Comparison of ENCODE assay signal across 36 cellular contexts in genomic region chr20:57214427-57214826, GRCh38. TPM values are rescaled to one million over a fixed set of nuclear protein-coding genes. Genes with fewer than 3 reads are reported as not detected.
"Had no signal": no experiment of that assay in that cellular context is flagged by ENCODE, and none has a peak within 500 bp of the region (broad histone marks: within the 10 kb centered on the region; RNA-seq: fewer than 3 reads in every experiment).

No MANE protein-coding gene starts in this region.

- H3K27ac Mint-ChIP-seq: activated CD4-positive, alpha-beta memory T cell treated with anti-CD3 and anti-CD28 coated beads for 36 hours; activated CD4-positive, alpha-beta T cell treated with anti-CD3 and anti-CD28 coated beads for 36 hours; activated CD4-positive, alpha-beta T cell treated with anti-CD3 and anti-CD28 coated beads, Interleukin-2, amount 10 ng/mL, durations not matched to agents 24 days and 14 days; activated CD8-positive, alpha-beta memory T cell treated with anti-CD3 and anti-CD28 coated beads, Interleukin-2, amount 10 ng/mL, durations not matched to agents 7 days and 5 days; activated CD8-positive, alpha-beta T cell treated with anti-CD3 and anti-CD28 coated beads, Interleukin-2, amount 10 ng/mL, durations not matched to agents 7 days and 5 days; activated naive CD4-positive, alpha-beta T cell treated with anti-CD3 and anti-CD28 coated beads for 36 hours; activated naive CD4-positive, alpha-beta T cell treated with anti-CD3 and anti-CD28 coated beads, Interleukin-2, amount 50 U/mL, for 24 hours; activated naive CD8-positive, alpha-beta T cell treated with anti-CD3 and anti-CD28 coated beads for 36 hours; activated naive CD8-positive, alpha-beta T cell treated with anti-CD3 and anti-CD28 coated beads, Interleukin-2, amount 50 U/mL, for 24 hours; activated T-helper 1 cell treated with anti-CD3 and anti-CD28 coated beads, Interleukin-12 subunit alpha, Interleukin-12 subunit beta, Interleukin-2, Interleukin-4 antibody, amounts not matched to agents 30 ng/mL and 10 ng/mL and 1 ng/mL, durations not matched to agents 14 hours and 24 hours and 36 hours; activated T-helper 2 cell treated with anti-CD3 and anti-CD28 coated beads, Interferon-gamma antibody, Interleukin-2, Interleukin-4, amounts not matched to agents 10 μg/mL and 5 μg/mL and 100 μg/mL, durations not matched to agents 14 hours and 24 hours and 36 hours; dendritic cell treated with granulocyte-macrophage colony-stimulating factor and Interleukin-4, amounts not matched to agents 40 ng/mL and 50 ng/mL, for 4 days; endodermal cell; T-helper 17 cell; T-helper 2 cell treated with Interferon-gamma antibody and Interleukin-4, amounts not matched to agents 5 μg/mL and 100 μg/mL, for 36 hours had no signal

- H3K4me1 Mint-ChIP-seq: activated CD4-positive, alpha-beta T cell treated with anti-CD3 and anti-CD28 coated beads for 36 hours; activated CD4-positive, alpha-beta T cell treated with anti-CD3 and anti-CD28 coated beads, Interleukin-2, amount 10 ng/mL, durations not matched to agents 24 days and 14 days; activated CD8-positive, alpha-beta memory T cell treated with anti-CD3 and anti-CD28 coated beads, Interleukin-2, amount 10 ng/mL, durations not matched to agents 7 days and 5 days; activated naive CD4-positive, alpha-beta T cell treated with anti-CD3 and anti-CD28 coated beads, Interleukin-2, amount 50 U/mL, for 24 hours; activated naive CD8-positive, alpha-beta T cell treated with anti-CD3 and anti-CD28 coated beads for 36 hours; activated naive CD8-positive, alpha-beta T cell treated with anti-CD3 and anti-CD28 coated beads, Interleukin-2, amount 50 U/mL, for 24 hours; T-helper 17 cell had no signal

- H3K27ac ChIP-seq: adrenal gland, body of pancreas, coronary artery, dorsolateral prefrontal cortex had no signal

- ATAC-seq: activated CD4-positive, alpha-beta T cell treated with anti-CD3 and anti-CD28 coated beads for 36 hours; activated CD8-positive, alpha-beta memory T cell treated with anti-CD3 and anti-CD28 coated beads, Interleukin-2, amount 10 ng/mL, durations not matched to agents 7 days and 5 days; activated CD8-positive, alpha-beta T cell treated with anti-CD3 and anti-CD28 coated beads, Interleukin-2, amount 10 ng/mL, durations not matched to agents 7 days and 5 days; activated naive CD8-positive, alpha-beta T cell treated with anti-CD3 and anti-CD28 coated beads, Interleukin-2, amount 50 U/mL, for 24 hours; body of pancreas; esophagus mucosa; T-helper 17 cell had no signal

- H3K4me3 ChIP-seq: adrenal gland, body of pancreas, coronary artery, dorsolateral prefrontal cortex had no signal

- H3K36me3 ChIP-seq: adrenal gland had no signal

- H3K9me3 Mint-ChIP-seq: activated CD4-positive, alpha-beta memory T cell treated with anti-CD3 and anti-CD28 coated beads for 36 hours; activated CD4-positive, alpha-beta T cell treated with anti-CD3 and anti-CD28 coated beads, Interleukin-2, amount 10 ng/mL, durations not matched to agents 24 days and 14 days; activated naive CD4-positive, alpha-beta T cell treated with anti-CD3 and anti-CD28 coated beads for 36 hours; activated naive CD4-positive, alpha-beta T cell treated with anti-CD3 and anti-CD28 coated beads, Interleukin-2, amount 50 U/mL, for 24 hours; activated naive CD8-positive, alpha-beta T cell treated with anti-CD3 and anti-CD28 coated beads for 36 hours; activated naive CD8-positive, alpha-beta T cell treated with anti-CD3 and anti-CD28 coated beads, Interleukin-2, amount 50 U/mL, for 24 hours; activated T-helper 1 cell treated with anti-CD3 and anti-CD28 coated beads, Interleukin-12 subunit alpha, Interleukin-12 subunit beta, Interleukin-2, Interleukin-4 antibody, amounts not matched to agents 30 ng/mL and 10 ng/mL and 1 ng/mL, durations not matched to agents 14 hours and 24 hours and 36 hours; activated T-helper 2 cell treated with anti-CD3 and anti-CD28 coated beads, Interferon-gamma antibody, Interleukin-2, Interleukin-4, amounts not matched to agents 10 μg/mL and 5 μg/mL and 100 μg/mL, durations not matched to agents 14 hours and 24 hours and 36 hours; dendritic cell treated with granulocyte-macrophage colony-stimulating factor and Interleukin-4, amounts not matched to agents 40 ng/mL and 50 ng/mL, for 4 days; endodermal cell; T-helper 2 cell treated with Interferon-gamma antibody and Interleukin-4, amounts not matched to agents 5 μg/mL and 100 μg/mL, for 36 hours had no signal

- DNase-seq: activated CD4-positive, alpha-beta memory T cell treated with anti-CD3 and anti-CD28 coated beads for 36 hours; activated CD4-positive, alpha-beta T cell treated with anti-CD3 and anti-CD28 coated beads for 36 hours; activated CD4-positive, alpha-beta T cell treated with anti-CD3 and anti-CD28 coated beads, Interleukin-2, amount 10 ng/mL, durations not matched to agents 24 days and 14 days; activated CD4-positive, CD25-positive, alpha-beta regulatory T cell; activated CD4-positive, CD25-positive, alpha-beta regulatory T cell treated with anti-CD3 and anti-CD28 coated beads, Interleukin-2, amount 50 U/mL, for 72 hours; activated CD8-positive, alpha-beta memory T cell treated with anti-CD3 and anti-CD28 coated beads, Interleukin-2, amount 10 ng/mL, durations not matched to agents 7 days and 5 days; activated CD8-positive, alpha-beta memory T cell treated with anti-CD3 and anti-CD28 coated beads, Interleukin-2, amount 50 U/mL, for 4 hours; activated CD8-positive, alpha-beta T cell treated with anti-CD3 and anti-CD28 coated beads, Interleukin-2, amount 10 ng/mL, durations not matched to agents 7 days and 5 days; activated effector memory CD4-positive, alpha-beta T cell treated with anti-CD3 and anti-CD28 coated beads, Interleukin-2, amount 50 U/mL, for 16 hours; activated naive CD4-positive, alpha-beta T cell treated with anti-CD3 and anti-CD28 coated beads for 36 hours; activated naive CD8-positive, alpha-beta T cell treated with anti-CD3 and anti-CD28 coated beads for 36 hours; activated naive CD8-positive, alpha-beta T cell treated with anti-CD3 and anti-CD28 coated beads, Interleukin-2, amount 50 U/mL, for 24 hours; activated T-cell treated with anti-CD3 and anti-CD28 coated beads, Interleukin-2, amount 50 U/mL, for 1 hour; activated T-cell treated with anti-CD3 and anti-CD28 coated beads, Interleukin-2, amount 50 U/mL, for 48 hours; adrenal gland; amygdala; aorta; body of pancreas; central memory CD4-positive, alpha-beta T cell; cerebellar nuclear complex; effector memory CD4-positive, alpha-beta T cell; endodermal cell; foreskin fibroblast; head of caudate nucleus; T-helper 1 cell; T-helper 17 cell had no signal

- H3K4me3 Mint-ChIP-seq: activated CD4-positive, alpha-beta memory T cell treated with anti-CD3 and anti-CD28 coated beads for 36 hours; activated CD4-positive, alpha-beta T cell treated with anti-CD3 and anti-CD28 coated beads for 36 hours; activated CD4-positive, alpha-beta T cell treated with anti-CD3 and anti-CD28 coated beads, Interleukin-2, amount 10 ng/mL, durations not matched to agents 24 days and 14 days; activated CD8-positive, alpha-beta memory T cell treated with anti-CD3 and anti-CD28 coated beads, Interleukin-2, amount 10 ng/mL, durations not matched to agents 7 days and 5 days; activated CD8-positive, alpha-beta T cell treated with anti-CD3 and anti-CD28 coated beads, Interleukin-2, amount 10 ng/mL, durations not matched to agents 7 days and 5 days; activated naive CD4-positive, alpha-beta T cell treated with anti-CD3 and anti-CD28 coated beads for 36 hours; activated naive CD4-positive, alpha-beta T cell treated with anti-CD3 and anti-CD28 coated beads, Interleukin-2, amount 50 U/mL, for 24 hours; activated naive CD8-positive, alpha-beta T cell treated with anti-CD3 and anti-CD28 coated beads for 36 hours; activated naive CD8-positive, alpha-beta T cell treated with anti-CD3 and anti-CD28 coated beads, Interleukin-2, amount 50 U/mL, for 24 hours; activated T-helper 1 cell treated with anti-CD3 and anti-CD28 coated beads, Interleukin-12 subunit alpha, Interleukin-12 subunit beta, Interleukin-2, Interleukin-4 antibody, amounts not matched to agents 30 ng/mL and 10 ng/mL and 1 ng/mL, durations not matched to agents 14 hours and 24 hours and 36 hours; dendritic cell treated with granulocyte-macrophage colony-stimulating factor and Interleukin-4, amounts not matched to agents 40 ng/mL and 50 ng/mL, for 4 days; endodermal cell; T-helper 17 cell; T-helper 2 cell treated with Interferon-gamma antibody and Interleukin-4, amounts not matched to agents 5 μg/mL and 100 μg/mL, for 36 hours had no signal

- H3K27me3 ChIP-seq: adrenal gland, body of pancreas had no signal

- H3K4me1 ChIP-seq: adrenal gland had no signal

- H3K36me3 Mint-ChIP-seq: activated CD4-positive, alpha-beta memory T cell treated with anti-CD3 and anti-CD28 coated beads for 36 hours; activated CD8-positive, alpha-beta memory T cell treated with anti-CD3 and anti-CD28 coated beads, Interleukin-2, amount 10 ng/mL, durations not matched to agents 7 days and 5 days; activated naive CD4-positive, alpha-beta T cell treated with anti-CD3 and anti-CD28 coated beads, Interleukin-2, amount 50 U/mL, for 24 hours; activated naive CD8-positive, alpha-beta T cell treated with anti-CD3 and anti-CD28 coated beads for 36 hours had no signal

- FAIRE-seq: frontal cortex had no signal

- H3K9me3 ChIP-seq: adrenal gland, body of pancreas had no signal

RNA-seq across cellular contexts. Expression of gene BMP7, which starts 52.0 kb away (rescaled TPM):
- total RNA-seq: activated CD4-positive, alpha-beta memory T cell treated with anti-CD3 and anti-CD28 coated beads for 36 hours; activated CD8-positive, alpha-beta memory T cell treated with anti-CD3 and anti-CD28 coated beads for 36 hours; activated CD8-positive, alpha-beta memory T cell treated with anti-CD3 and anti-CD28 coated beads, Interleukin-2, amount 10 ng/mL, durations not matched to agents 7 days and 5 days; activated CD8-positive, alpha-beta T cell treated with anti-CD3 and anti-CD28 coated beads, Interleukin-2, amount 10 ng/mL, durations not matched to agents 7 days and 5 days; activated naive CD4-positive, alpha-beta T cell treated with anti-CD3 and anti-CD28 coated beads for 36 hours; activated naive CD8-positive, alpha-beta T cell treated with anti-CD3 and anti-CD28 coated beads for 36 hours; activated T-helper 2 cell treated with anti-CD3 and anti-CD28 coated beads, Interferon-gamma antibody, Interleukin-2, Interleukin-4, amounts not matched to agents 10 μg/mL and 5 μg/mL and 100 μg/mL, durations not matched to agents 14 hours and 24 hours and 36 hours; T-helper 17 cell had no signal
- polyA plus RNA-seq: aorta had no signal
